Comparison of ENCODE assay signal across 8 cellular contexts in genomic region chr7:155296006-155296787, GRCh38. TPM values are rescaled to one million over a fixed set of nuclear protein-coding genes. Genes with fewer than 3 reads are reported as not detected.
DNase-seq lines count a peak whose midpoint lies in the region; ATAC-seq and TF ChIP-seq lines count a peak whose summit lies in the region.

No MANE protein-coding gene starts in this region.

- ATAC-seq in psoas muscle (no peak), HG02642 (IDR thresholded peaks at IDR 0.05; ENCODE audit: poor library complexity, unreplicated experiment) (no peak), GM18873 (IDR thresholded peaks at IDR 0.05; ENCODE audit: low FRiP score, unreplicated experiment) (no peak)

- peaks cover 0 to 6% (median 0%) of the 10 kb centered on the region in 4 donors for H3K27me3 ChIP-seq in esophagus muscularis mucosa
- no peaks in the 10 kb centered on the region for H3K27me3 ChIP-seq in psoas muscle (ENCODE audit: insufficient read depth in 3 of 3, low read length in 2 of 3)

- H3K4me3 ChIP-seq in GM12875 (ENCODE audit: low read depth, low read length) (peak overlapping the region; percentile 85), esophagus muscularis mucosa (peak overlapping the region; percentile 76 to 98 (median 87)), psoas muscle (peak overlapping the region; percentile 78)

- POLR2A ChIA-PET in RWPE1 (lab: Yijun Ruan, JAX; ENCODE audit: low non-redundant PET): no interaction called here

- intact Hi-C loops in esophagus muscularis mucosa (cut with DNase I): loop anchor here (5.0 to 10.0 kb wide), 2 partner anchors 291 to 369 kb away; partner anchors contain the start of gene PAXIP1
- intact Hi-C loops in psoas muscle (cut with DNase I): loop anchor here in 1 of 2 donors (2.0 to 5.0 kb wide), 3 partner anchors 39 to 294 kb away; partner anchors contain the start of gene PAXIP1

- no peak for TF ChIP-seq EP300 in esophagus muscularis mucosa (IDR thresholded peaks at IDR 0.05)

- CTCF ChIA-PET in RWPE1 (lab: Yijun Ruan, JAX): interaction anchor here (0.6 to 1.9 kb wide), 4 partner anchors 48 to 191 kb away, joined by 4 to 5 read pairs (median 4); no protein-coding TSS in a partner anchor

- H3K27ac ChIP-seq in RWPE1 (peak overlapping the region; percentile 98), esophagus muscularis mucosa (replicated peaks in 1 of 4) (peak overlapping the region; percentile 89 to 98 (median 94)), psoas muscle (peak overlapping the region; percentile 90)

- no peak for DNase-seq in RWPE1 (ENCODE audit: low spot score)
- DNase-seq in esophagus muscularis mucosa (ENCODE audit: extremely low spot score): no peak
- no peak for DNase-seq in psoas muscle
- DNase-seq in NCI-H345 treated with DMSO at 0.1 percent for 48 hours (lab: John Stamatoyannopoulos, UW; ENCODE audit: unreplicated experiment): no peak
- no peak for DNase-seq in NAMALWA (ENCODE audit: low spot score)

- TF ChIP-seq POLR2A in esophagus muscularis mucosa (IDR thresholded peaks at IDR 0.05; ENCODE audit: low read depth): no peak

- no peaks in the 10 kb centered on the region for H3K9me3 ChIP-seq in esophagus muscularis mucosa
- H3K9me3 ChIP-seq in psoas muscle: no peaks in the 10 kb centered on the region

- 74% methylated on average over 16 of the region's 18 CpGs for WGBS in esophagus muscularis mucosa
- WGBS in psoas muscle, 3 donors: 81 to 86% (median 84%) methylated on average over 18 of the region's 18 CpGs

- H3K36me3 ChIP-seq in esophagus muscularis mucosa (peaks cover 0 to 5% (median 0%) of the 10 kb centered on the region in 4 donors), psoas muscle (ENCODE audit: insufficient read depth in 1 of 2, low read depth in 1 of 2) (no peaks in the 10 kb centered on the region)

- TF ChIP-seq CTCF in GM12875 (IDR thresholded peaks at IDR 0.05; ENCODE audit: borderline replicate concordance, insufficient read depth, low read depth, low read length) (no peak), RWPE1 (conservative IDR thresholded peaks at IDR 0.05; ENCODE audit: low read depth) (no peak), esophagus muscularis mucosa (IDR thresholded peaks at IDR 0.05) (no peak), psoas muscle (IDR thresholded peaks at IDR 0.05) (no peak)

- H3K4me1 ChIP-seq in esophagus muscularis mucosa (peaks cover 25 to 33% (median 30%) of the 10 kb centered on the region in 4 donors), psoas muscle (peaks cover 14% of the 10 kb centered on the region)

RNA-seq across cellular contexts. Expression of gene INSIG1, which starts 1.5 kb away (rescaled TPM):
- 10 to 100 TPM; 25.3 to 63.5 (median 37.7) TPM for total RNA-seq in esophagus muscularis mucosa
- total RNA-seq in psoas muscle: 10 to 100 TPM in 1 of 4 donors, 1 to 10 TPM in 3; 4.0 to 11.1 (median 6.6) TPM
- polyA plus RNA-seq in psoas muscle: 10 to 100 TPM in 1 of 3 donors, 1 to 10 TPM in 2; 5.3 to 20.0 (median 9.5) TPM
